ENCODE assay signal across 12 cellular contexts in the genomic region with DNA sequence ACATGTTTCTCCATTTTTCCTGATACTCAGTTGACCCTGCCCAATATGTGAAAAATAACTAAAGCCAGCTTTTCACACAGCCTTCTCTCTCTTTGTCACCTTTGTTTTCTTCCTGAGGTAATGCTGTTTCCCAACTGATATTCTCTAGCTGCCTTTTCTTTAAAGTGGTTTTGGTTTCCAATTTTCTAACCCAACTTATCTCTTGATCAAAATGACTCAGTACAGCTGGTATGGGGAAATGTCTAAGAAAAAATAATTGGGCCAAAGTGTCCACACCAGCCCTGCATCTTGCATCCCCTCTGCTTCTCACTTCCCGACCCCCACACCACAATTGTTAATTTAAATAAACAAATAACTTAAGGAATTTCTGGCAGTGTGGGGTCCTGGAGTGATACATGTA.
DNase-seq lines count a peak whose midpoint lies in the region; ATAC-seq and TF ChIP-seq lines count a peak whose summit lies in the region.
"Had no signal": no experiment of that assay in that cellular context is flagged by ENCODE, and none has a peak within 500 bp of the region (broad histone marks: within the 10 kb centered on the region; RNA-seq: fewer than 3 reads in every experiment).

No MANE protein-coding gene starts in this region.

- H3K36me3 Mint-ChIP-seq in MCF 10A (ENCODE audit: insufficient read depth, unreplicated experiment) (no peaks in the 10 kb centered on the region), chondrocyte (ENCODE audit: low read depth) (no peaks in the 10 kb centered on the region)

- no TSS peak for BruUV-seq in MCF 10A (replicated peaks; lab: Mats Ljungman, UMichigan)

- no peaks in the 10 kb centered on the region for H3K27me3 ChIP-seq in breast epithelium
- H3K27me3 ChIP-seq in smooth muscle cell (ENCODE audit: low read depth): no peaks in the 10 kb centered on the region
- H3K27me3 ChIP-seq: neutrophil had no signal

- POLR2A ChIA-PET in MCF 10A (lab: Yijun Ruan, JAX): interaction anchor here (0.9 kb wide), 1 partner anchor 11 kb away, joined by 4 read pairs; no protein-coding TSS in a partner anchor

- H4K20me1 ChIP-seq in smooth muscle cell (ENCODE audit: low read depth): no peaks in the 10 kb centered on the region

- no peak for TF ChIP-seq POLR2A in breast epithelium (IDR thresholded peaks at IDR 0.05)

- H3K9me3 Mint-ChIP-seq in MCF 10A (ENCODE audit: unreplicated experiment): no peaks in the 10 kb centered on the region
- H3K9me3 Mint-ChIP-seq in chondrocyte (ENCODE audit: low read depth): no peaks in the 10 kb centered on the region
- H3K9me3 Mint-ChIP-seq: central memory CD8-positive, alpha-beta T cell had no signal

- TF ChIP-seq CTCF in MCF 10A (IDR thresholded peaks at IDR 0.05; ENCODE audit: unreplicated experiment) (no peak), breast epithelium (IDR thresholded peaks at IDR 0.05) (no peak), astrocyte of the cerebellum (IDR thresholded peaks at IDR 0.05; ENCODE audit: low read depth, low read length, missing control alignments) (no peak), smooth muscle cell (IDR thresholded peaks at IDR 0.05; ENCODE audit: borderline replicate concordance, insufficient read depth, poor library complexity, severe bottlenecking) (no peak), chondrocyte (IDR thresholded peaks at IDR 0.05) (no peak)

- H2AFZ ChIP-seq in smooth muscle cell (ENCODE audit: low read depth): no peak overlapping the region

- H3K9ac ChIP-seq in smooth muscle cell (ENCODE audit: low read depth): no peak overlapping the region

- no peaks in the 10 kb centered on the region for H3K4me1 ChIP-seq in breast epithelium
- H3K4me1 ChIP-seq in smooth muscle cell (ENCODE audit: low read depth): peaks cover 7% of the 10 kb centered on the region

- no peak overlapping the region for H3K4me3 Mint-ChIP-seq in MCF 10A (ENCODE audit: unreplicated experiment)
- no peak overlapping the region for H3K4me3 Mint-ChIP-seq in chondrocyte (ENCODE audit: unreplicated experiment)
- H3K4me3 Mint-ChIP-seq: central memory CD8-positive, alpha-beta T cell had no signal

- CTCF ChIA-PET in MCF 10A (lab: Yijun Ruan, JAX): no interaction called here

- no peak overlapping the region for H3K4me3 ChIP-seq in breast epithelium
- H3K4me3 ChIP-seq in astrocyte of the cerebellum (ENCODE audit: low read depth, low read length): no peak overlapping the region
- no peak overlapping the region for H3K4me3 ChIP-seq in smooth muscle cell

- peaks cover 5% of the 10 kb centered on the region for H3F3A ChIP-seq in smooth muscle cell (ENCODE audit: low read depth)

- H3K27me3 Mint-ChIP-seq in MCF 10A (ENCODE audit: insufficient read depth, unreplicated experiment) (no peaks in the 10 kb centered on the region), chondrocyte (ENCODE audit: low read depth) (no peaks in the 10 kb centered on the region)
- H3K27me3 Mint-ChIP-seq: central memory CD8-positive, alpha-beta T cell had no signal

- H3K4me1 Mint-ChIP-seq in MCF 10A (ENCODE audit: insufficient read depth, unreplicated experiment) (peaks cover 17% of the 10 kb centered on the region), chondrocyte (ENCODE audit: low read depth) (peaks cover 18% of the 10 kb centered on the region)
- H3K4me1 Mint-ChIP-seq: central memory CD8-positive, alpha-beta T cell had no signal

- H3K79me2 ChIP-seq in smooth muscle cell (ENCODE audit: low read depth): peaks cover 2% of the 10 kb centered on the region

- H3K27ac Mint-ChIP-seq in MCF 10A (ENCODE audit: low read depth, unreplicated experiment) (no peak overlapping the region), chondrocyte (ENCODE audit: unreplicated experiment) (no peak overlapping the region)

- intact Hi-C loops in MCF 10A (cut with micrococcal nuclease): no loop called here
- intact Hi-C loops in breast epithelium (cut with DNase I; ENCODE audit: low total_unique reads): no loop called here

- peak; percentile 38 for ATAC-seq in HG03460 (IDR thresholded peaks at IDR 0.05; ENCODE audit: unreplicated experiment)

- no peaks in the 10 kb centered on the region for H3K36me3 ChIP-seq in breast epithelium
- no peaks in the 10 kb centered on the region for H3K36me3 ChIP-seq in smooth muscle cell (ENCODE audit: low read depth)
- H3K36me3 ChIP-seq: neutrophil had no signal

- H3K9me3 ChIP-seq in breast epithelium (no peaks in the 10 kb centered on the region), smooth muscle cell (replicated peaks; ENCODE audit: low read depth) (no peaks in the 10 kb centered on the region)
- H3K9me3 ChIP-seq: neutrophil had no signal

- WGBS in smooth muscle cell (ENCODE audit: low lambda C conversion rate): 32% methylated on average over 1 of the region's 1 CpG

- peak; percentile 30 for DNase-seq in MCF 10A (ENCODE audit: unreplicated experiment)
- DNase-seq in breast epithelium (ENCODE audit: low spot score in 2 of 2): no peak
- DNase-seq in astrocyte of the cerebellum (ENCODE audit: low read depth): peak; percentile 57
- DNase-seq in smooth muscle cell (lab: John Stamatoyannopoulos, UW; ENCODE audit: unreplicated experiment): no peak
- no peak for DNase-seq in activated CD4-positive, alpha-beta T cell treated with anti-CD3 and anti-CD28 coated beads, Interleukin-2, amount 50 U/mL, for 48 hours
- no peak for DNase-seq in chondrocyte (ENCODE audit: low spot score)
- DNase-seq in NCI-H526 (lab: John Stamatoyannopoulos, UW): no peak
- DNase-seq: activated CD8-positive, alpha-beta memory T cell treated with anti-CD3 and anti-CD28 coated beads for 24 hours; NCI-H1436 had no signal

- H3K4me2 ChIP-seq in smooth muscle cell: no peak overlapping the region

- H3K27ac ChIP-seq in breast epithelium (no peak overlapping the region), smooth muscle cell (ENCODE audit: low read depth) (peak overlapping the region; percentile 29)
- H3K27ac ChIP-seq: neutrophil had no signal

- in situ Hi-C loops in astrocyte of the cerebellum (cut with HindIII; ENCODE audit: low sequenced_read_pairs): no loop called here

Comparison
In these comparisons a context has a peak if more than half of its experiments do, and no peak if none do; other contexts are left out.
1. DNase-seq: peak in MCF 10A (single experiment) and astrocyte of the cerebellum (single experiment); none in breast epithelium (0 of 2), smooth muscle cell (single experiment), activated CD4-positive, alpha-beta T cell treated with anti-CD3 and anti-CD28 coated beads, Interleukin-2, amount 50 U/mL, for 48 hours (0 of 2), chondrocyte (single experiment) and NCI-H526 (0 of 2).